ENCODE assay signal across 22 cellular contexts in the genomic region with DNA sequence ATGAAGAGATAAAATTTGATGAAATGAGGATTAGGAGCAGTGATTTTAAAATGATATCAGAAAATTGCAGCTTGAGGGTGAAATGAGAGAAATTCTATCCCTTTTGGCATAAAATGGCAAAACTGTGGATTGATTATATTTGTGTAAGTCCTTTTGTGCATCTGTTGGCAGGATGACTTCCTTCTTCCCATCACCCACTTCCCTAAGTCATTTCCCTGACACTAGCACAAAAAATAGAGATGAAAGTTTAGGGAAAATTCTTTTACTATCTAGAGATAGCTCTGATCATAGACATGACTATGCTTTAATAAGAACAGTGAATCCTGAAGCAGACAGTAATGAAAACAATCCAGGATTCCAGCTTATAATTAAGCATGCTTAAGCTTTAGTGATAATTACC.
"Had no signal": no experiment of that assay in that cellular context is flagged by ENCODE, and none has a peak within 500 bp of the region (broad histone marks: within the 10 kb centered on the region; RNA-seq: fewer than 3 reads in every experiment).

No MANE protein-coding gene starts in this region.

- H3K27me3 ChIP-seq: sigmoid colon, tibial artery had no signal

- H3K27ac ChIP-seq: tibial artery had no signal

- H3K9me3 ChIP-seq: sigmoid colon, tibial artery had no signal

- H3K36me3 ChIP-seq: sigmoid colon, tibial artery had no signal

- ATAC-seq: esophagus mucosa; left ventricle myocardium superior; natural killer cell treated with Interleukin-12 subunit alpha and Interleukin-12 subunit beta and Interleukin-15 and Interleukin-18, amount 100 ng/mL, for 72 hours; T-cell had no signal

- DNase-seq: activated B cell treated with CpG ODN at 0.5 μM for 24 hours; activated CD4-positive, alpha-beta memory T cell treated with anti-CD3 and anti-CD28 coated beads for 36 hours; activated CD4-positive, alpha-beta T cell treated with anti-CD3 and anti-CD28 coated beads for 4 hours; activated naive CD4-positive, alpha-beta T cell; activated naive CD8-positive, alpha-beta T cell treated with anti-CD3 and anti-CD28 coated beads for 36 hours; activated T-cell treated with anti-CD3 and anti-CD28 coated beads for 4 hours; amniotic stem cell; caudate nucleus; immature natural killer cell; left ventricle myocardium superior; nucleus accumbens; posterior cingulate gyrus; sigmoid colon; stimulated activated CD4-positive, alpha-beta T cell treated with anti-CD3 and anti-CD28 coated beads, Interleukin-12 subunit alpha, Interleukin-12 subunit beta, amount 100 ng/mL, for 4 hours; stimulated activated CD4-positive, alpha-beta T cell treated with anti-CD3 and anti-CD28 coated beads, Interleukin-1b, Interleukin-23, amount 100 ng/mL, for 48 hours; stimulated activated CD8-positive, alpha-beta memory T cell treated with anti-CD3 and anti-CD28 coated beads, Interleukin-4, amount 100 ng/mL, for 48 hours; stimulated activated naive CD4-positive, alpha-beta T cell; substantia nigra; T-cell; tibial artery had no signal

- H3K4me3 ChIP-seq: sigmoid colon, tibial artery had no signal
